In genomic region chr10:129840196-129840590, GRCh38 we compare ENCODE assay signal across 18 cellular contexts.
A peak's percentile ranks its signal among the peaks of the same experiment; 100 is the strongest.
DNase-seq lines count a peak whose midpoint lies in the region; ATAC-seq and TF ChIP-seq lines count a peak whose summit lies in the region.
"Had no signal": no experiment of that assay in that cellular context is flagged by ENCODE, and none has a peak within 500 bp of the region (broad histone marks: within the 10 kb centered on the region; RNA-seq: fewer than 3 reads in every experiment).

No MANE protein-coding gene starts in this region.

- H3K4me1 ChIP-seq in neuronal stem cell (ENCODE audit: control insufficient read depth in 2 of 2, insufficient read depth in 1 of 2, low read depth in 1 of 2, low read length in 2 of 2) (peaks cover 0 to 3% of the 10 kb centered on the region in 2 donors), thyroid gland (no peaks in the 10 kb centered on the region)
- H3K4me1 ChIP-seq: A549 had no signal

- H3K4me3 Mint-ChIP-seq in natural killer cell treated with Interleukin-12 subunit alpha and Interleukin-12 subunit beta and Interleukin-15 and Interleukin-18, amount 100 ng/mL, for 72 hours: no peak overlapping the region
- H3K4me3 Mint-ChIP-seq in natural killer cell (no peak overlapping the region), glutamatergic neuron (ENCODE audit: unreplicated experiment) (no peak overlapping the region)
- H3K4me3 Mint-ChIP-seq: CD4-positive, alpha-beta memory T cell; HFFc6 had no signal

- H2BK15ac ChIP-seq in neuronal stem cell (ENCODE audit: low read length): peak overlapping the region; percentile 15

- DNase-seq in natural killer cell treated with Interleukin-12 subunit alpha and Interleukin-12 subunit beta and Interleukin-15 and Interleukin-18, amount 100 ng/mL, for 72 hours (ENCODE audit: low spot score): peak; percentile 32
- DNase-seq in natural killer cell (no peak), glutamatergic neuron (no peak), neuronal stem cell (ENCODE audit: low spot score) (no peak), thyroid gland (no peak)
- no peak for DNase-seq in activated T-cell treated with anti-CD3 and anti-CD28 coated beads, Interleukin-2, amount 50 U/mL, for 1 hour
- DNase-seq: 8988T; ACHN; C1 segment of cervical spinal cord; Calu3; CD4-positive, alpha-beta memory T cell; COR-L47; DND-41; GM23248; HFFc6 had no signal

- H3K27me3 ChIP-seq in neuronal stem cell (ENCODE audit: control insufficient read depth in 3 of 3, insufficient read depth in 3 of 3, low read depth in 1 of 3, low read length in 3 of 3): no peaks in the 10 kb centered on the region
- H3K27me3 ChIP-seq in thyroid gland: no peaks in the 10 kb centered on the region

- no CpG with 5 or more reads among the region's 29 CpGs for WGBS in neuronal stem cell (ENCODE audit: extremely low coverage in 2 of 2, insufficient read length in 2 of 2, insufficient replicate concordance in 1 of 2), 2 donors
- WGBS in thyroid gland, 2 donors: 95 to 96% methylated on average over 24 to 29 of the region's 29 CpGs

- H3K79me1 ChIP-seq in neuronal stem cell (ENCODE audit: low read depth, low read length): no peaks in the 10 kb centered on the region

- peak overlapping the region; percentile 60 for H3K23ac ChIP-seq in neuronal stem cell (ENCODE audit: low read depth, low read length, poor library complexity)

- H2BK12ac ChIP-seq in neuronal stem cell (ENCODE audit: low read length): no peak overlapping the region

- H3K9ac ChIP-seq in neuronal stem cell (ENCODE audit: low read depth, low read length, poor library complexity): no peak overlapping the region
- H3K9ac ChIP-seq: GM23248 had no signal

- no peak overlapping the region for H2BK5ac ChIP-seq in neuronal stem cell (ENCODE audit: low read length)

- H4K8ac ChIP-seq in neuronal stem cell (ENCODE audit: low read depth, low read length): no peak overlapping the region

- no peaks in the 10 kb centered on the region for H3K27me3 Mint-ChIP-seq in natural killer cell treated with Interleukin-12 subunit alpha and Interleukin-12 subunit beta and Interleukin-15 and Interleukin-18, amount 100 ng/mL, for 72 hours
- no peaks in the 10 kb centered on the region for H3K27me3 Mint-ChIP-seq in natural killer cell (ENCODE audit: low read depth in 2 of 2)
- peaks cover 24% of the 10 kb centered on the region for H3K27me3 Mint-ChIP-seq in glutamatergic neuron (ENCODE audit: unreplicated experiment)
- H3K27me3 Mint-ChIP-seq: CD4-positive, alpha-beta memory T cell had no signal

- intact Hi-C loops in natural killer cell (cut with micrococcal nuclease) (no loop called here), thyroid gland (cut with DNase I) (no loop called here)

- no peaks in the 10 kb centered on the region for H3K36me3 Mint-ChIP-seq in natural killer cell treated with Interleukin-12 subunit alpha and Interleukin-12 subunit beta and Interleukin-15 and Interleukin-18, amount 100 ng/mL, for 72 hours
- no peaks in the 10 kb centered on the region for H3K36me3 Mint-ChIP-seq in natural killer cell
- H3K36me3 Mint-ChIP-seq in glutamatergic neuron (ENCODE audit: unreplicated experiment): peaks cover 12% of the 10 kb centered on the region
- H3K36me3 Mint-ChIP-seq: CD4-positive, alpha-beta memory T cell had no signal

- no peak for ATAC-seq in natural killer cell treated with Interleukin-12 subunit alpha and Interleukin-12 subunit beta and Interleukin-15 and Interleukin-18, amount 100 ng/mL, for 72 hours
- ATAC-seq in natural killer cell: no peak
- no peak for ATAC-seq in GM21717 (IDR thresholded peaks at IDR 0.05; ENCODE audit: unreplicated experiment)
- ATAC-seq: A549 had no signal

- no peaks in the 10 kb centered on the region for H3K9me3 ChIP-seq in neuronal stem cell (replicated peaks in 1 of 2; ENCODE audit: control insufficient read depth in 2 of 2, insufficient read depth in 1 of 2, low read depth in 1 of 2, low read length in 2 of 2)
- H3K9me3 ChIP-seq in thyroid gland: no peaks in the 10 kb centered on the region
- H3K9me3 ChIP-seq: A549, HAP-1 had no signal

- H4K91ac ChIP-seq in neuronal stem cell (ENCODE audit: low read depth, low read length, poor library complexity): no peak overlapping the region

- no peak overlapping the region for H3K4ac ChIP-seq in neuronal stem cell (ENCODE audit: low read length)

- no peaks in the 10 kb centered on the region for H3K36me3 ChIP-seq in neuronal stem cell (replicated peaks in 1 of 2; ENCODE audit: control insufficient read depth in 2 of 2, insufficient read depth in 2 of 2, low read length in 2 of 2)
- H3K36me3 ChIP-seq in thyroid gland: peaks cover 0 to 3% of the 10 kb centered on the region in 2 donors

- H2AFZ ChIP-seq in neuronal stem cell (ENCODE audit: low read length): no peak overlapping the region
- H2AFZ ChIP-seq: GM23248 had no signal

- no peak overlapping the region for H3K4me2 ChIP-seq in neuronal stem cell (ENCODE audit: insufficient read depth, low read length, poor library complexity, severe bottlenecking)
- H3K4me2 ChIP-seq: A549 had no signal

- H3K4me3 ChIP-seq in neuronal stem cell (ENCODE audit: low read length in 2 of 2): no peak overlapping the region
- H3K4me3 ChIP-seq in thyroid gland (replicated peaks in 1 of 3): no peak overlapping the region
- H3K4me3 ChIP-seq: A549, GM23248, HAP-1 had no signal

- H3K9me3 Mint-ChIP-seq in natural killer cell treated with Interleukin-12 subunit alpha and Interleukin-12 subunit beta and Interleukin-15 and Interleukin-18, amount 100 ng/mL, for 72 hours: no peaks in the 10 kb centered on the region
- no peaks in the 10 kb centered on the region for H3K9me3 Mint-ChIP-seq in natural killer cell
- H3K9me3 Mint-ChIP-seq in glutamatergic neuron (ENCODE audit: unreplicated experiment): peaks cover 47% of the 10 kb centered on the region

- H2BK120ac ChIP-seq in neuronal stem cell (ENCODE audit: low read depth, low read length): no peak overlapping the region

- H3K18ac ChIP-seq in neuronal stem cell (ENCODE audit: low read length): peak overlapping the region; percentile 66

- H3K27ac Mint-ChIP-seq in natural killer cell treated with Interleukin-12 subunit alpha and Interleukin-12 subunit beta and Interleukin-15 and Interleukin-18, amount 100 ng/mL, for 72 hours: no peak overlapping the region
- H3K27ac Mint-ChIP-seq in natural killer cell (no peak overlapping the region), glutamatergic neuron (ENCODE audit: unreplicated experiment) (peak overlapping the region; percentile 64)
- H3K27ac Mint-ChIP-seq: CD4-positive, alpha-beta memory T cell; HFFc6 had no signal

- TF ChIP-seq POLR2A in thyroid gland (IDR thresholded peaks at IDR 0.05): no peak

- no peak overlapping the region for H3K27ac ChIP-seq in neuronal stem cell (replicated peaks; ENCODE audit: low read length)
- no peak overlapping the region for H3K27ac ChIP-seq in thyroid gland
- H3K27ac ChIP-seq: A549, GM23248 had no signal

- no peak overlapping the region for H3K14ac ChIP-seq in neuronal stem cell (ENCODE audit: low read length)

- H3K4me1 Mint-ChIP-seq in natural killer cell treated with Interleukin-12 subunit alpha and Interleukin-12 subunit beta and Interleukin-15 and Interleukin-18, amount 100 ng/mL, for 72 hours (ENCODE audit: low read depth in 2 of 2): no peaks in the 10 kb centered on the region
- H3K4me1 Mint-ChIP-seq in natural killer cell (no peaks in the 10 kb centered on the region), glutamatergic neuron (ENCODE audit: low read depth, unreplicated experiment) (peaks cover 4% of the 10 kb centered on the region)
- H3K4me1 Mint-ChIP-seq: CD4-positive, alpha-beta memory T cell had no signal

- H2AK5ac ChIP-seq in neuronal stem cell (ENCODE audit: low read depth, low read length): peak overlapping the region; percentile 71

- TF ChIP-seq CTCF in natural killer cell (IDR thresholded peaks at IDR 0.05) (no peak), glutamatergic neuron (IDR thresholded peaks at IDR 0.05; ENCODE audit: partially characterized antibody, unreplicated experiment) (no peak), thyroid gland (IDR thresholded peaks at IDR 0.05) (no peak)
